12 cellular contexts compared by ENCODE assay signal in genomic region chr2:28602751-28603639, GRCh38.
DNase-seq lines count a peak whose midpoint lies in the region; ATAC-seq and TF ChIP-seq lines count a peak whose summit lies in the region.
"Had no signal": no experiment of that assay in that cellular context is flagged by ENCODE, and none has a peak within 500 bp of the region (broad histone marks: within the 10 kb centered on the region; RNA-seq: fewer than 3 reads in every experiment).

No MANE protein-coding gene starts in this region.

- no peak overlapping the region for H4K91ac ChIP-seq in mesenchymal stem cell (ENCODE audit: low read length)

- H3K18ac ChIP-seq in mesenchymal stem cell (ENCODE audit: low read depth in 1 of 2, low read length in 2 of 2), result peak overlapping the region in 1 of 2 experiments; percentile 22

- ATAC-seq in heart right ventricle (no peak), left cardiac atrium (no peak), GM21786 (IDR thresholded peaks at IDR 0.05; ENCODE audit: unreplicated experiment) (no peak), GM21390 (IDR thresholded peaks at IDR 0.05; ENCODE audit: unreplicated experiment) (no peak), GM18502 (IDR thresholded peaks at IDR 0.05; ENCODE audit: poor library complexity, unreplicated experiment) (no peak)
- ATAC-seq: foreskin keratinocyte had no signal

- peak overlapping the region; percentile 43 for H3K27ac Mint-ChIP-seq in T-helper 2 cell treated with Interferon-gamma antibody and Interleukin-4, amounts not matched to agents 5 μg/mL and 100 μg/mL, for 36 hours
- no peak overlapping the region for H3K27ac Mint-ChIP-seq in Calu3 (ENCODE audit: unreplicated experiment)

- H3K9me3 ChIP-seq in heart right ventricle (no peaks in the 10 kb centered on the region), mesenchymal stem cell (ENCODE audit: control insufficient read depth, low read length) (no peaks in the 10 kb centered on the region)

- CTCF ChIA-PET in Calu3 (lab: Charles Lee), result no interaction called here

- no peak overlapping the region for H3K4ac ChIP-seq in mesenchymal stem cell (ENCODE audit: low read depth in 1 of 2, low read length in 2 of 2)

- H2BK5ac ChIP-seq in mesenchymal stem cell (ENCODE audit: low read depth, low read length, poor library complexity, severe bottlenecking), result no peak overlapping the region

- H4K8ac ChIP-seq in mesenchymal stem cell (ENCODE audit: low read length), result no peak overlapping the region

- peak overlapping the region in 1 of 2 experiments; percentile 92 for H2BK12ac ChIP-seq in mesenchymal stem cell (ENCODE audit: low read length in 2 of 2)

- H3K27ac ChIP-seq in heart right ventricle (peak overlapping the region in 6 of 10 donors; percentile 11 to 90 (median 40)), mesenchymal stem cell (ENCODE audit: low read length, poor library complexity, severe bottlenecking) (no peak overlapping the region)
- H3K27ac ChIP-seq: foreskin keratinocyte had no signal

- DNase-seq in heart right ventricle (no peak), left cardiac atrium (no peak), mesenchymal stem cell (no peak), Calu3 (no peak)
- no peak for DNase-seq in T-helper 2 cell treated with Interferon-gamma antibody and Interleukin-4, amounts not matched to agents 5 μg/mL and 100 μg/mL, for 36 hours (ENCODE audit: low spot score)
- DNase-seq: amygdala, DND-41, foreskin keratinocyte, NCI-H2227 treated with DMSO at 0.1 percent for 48 hours had no signal

- peak overlapping the region in 1 of 10 donors; percentile 45 for H3K4me3 ChIP-seq in heart right ventricle
- H3K4me3 ChIP-seq in mesenchymal stem cell (ENCODE audit: insufficient read depth in 1 of 2, low read depth in 1 of 2, low read length in 2 of 2), result no peak overlapping the region

- peak overlapping the region; percentile 56 for H2BK15ac ChIP-seq in mesenchymal stem cell (ENCODE audit: low read depth, poor library complexity, severe bottlenecking)

- H3K23ac ChIP-seq in mesenchymal stem cell (ENCODE audit: low read length in 2 of 2), result no peak overlapping the region

- no peaks in the 10 kb centered on the region for H3K36me3 ChIP-seq in heart right ventricle
- no peaks in the 10 kb centered on the region for H3K36me3 ChIP-seq in mesenchymal stem cell (ENCODE audit: control insufficient read depth in 1 of 2, insufficient read depth in 2 of 2, low read depth in 1 of 2, low read length in 2 of 2)

- H3K36me3 Mint-ChIP-seq in T-helper 2 cell treated with Interferon-gamma antibody and Interleukin-4, amounts not matched to agents 5 μg/mL and 100 μg/mL, for 36 hours (ENCODE audit: low read depth), result peaks cover 1% of the 10 kb centered on the region
- no peaks in the 10 kb centered on the region for H3K36me3 Mint-ChIP-seq in Calu3 (ENCODE audit: insufficient read depth, unreplicated experiment)

- BruUV-seq in Calu3 (replicated peaks; lab: Mats Ljungman, UMichigan), result no TSS peak

- H3K4me1 ChIP-seq in heart right ventricle (peaks cover 7 to 42% (median 19%) of the 10 kb centered on the region in 9 donors), mesenchymal stem cell (ENCODE audit: control insufficient read depth, insufficient read depth, low read depth, low read length) (peaks cover 13% of the 10 kb centered on the region)
- H3K4me1 ChIP-seq: foreskin keratinocyte had no signal

- H3K4me2 ChIP-seq in mesenchymal stem cell (ENCODE audit: low read length, poor library complexity, severe bottlenecking), result no peak overlapping the region

- no peak overlapping the region for H2AFZ ChIP-seq in mesenchymal stem cell (ENCODE audit: low read depth, low read length)

- H3K27me3 ChIP-seq in heart right ventricle, result no peaks in the 10 kb centered on the region
- no peaks in the 10 kb centered on the region for H3K27me3 ChIP-seq in mesenchymal stem cell (ENCODE audit: control insufficient read depth in 1 of 2, insufficient read depth in 1 of 2, low read length in 2 of 2)
- H3K27me3 ChIP-seq: foreskin keratinocyte had no signal

- H3K9ac ChIP-seq in mesenchymal stem cell (ENCODE audit: low read length), result no peak overlapping the region

- peaks cover 2% of the 10 kb centered on the region for H3K79me1 ChIP-seq in mesenchymal stem cell (replicated peaks; ENCODE audit: low read length, poor library complexity, severe bottlenecking)

- H3K27me3 Mint-ChIP-seq in T-helper 2 cell treated with Interferon-gamma antibody and Interleukin-4, amounts not matched to agents 5 μg/mL and 100 μg/mL, for 36 hours (ENCODE audit: low read depth), result no peaks in the 10 kb centered on the region
- H3K27me3 Mint-ChIP-seq in Calu3 (ENCODE audit: unreplicated experiment), result no peaks in the 10 kb centered on the region

- TF ChIP-seq CTCF in heart right ventricle (IDR thresholded peaks at IDR 0.05) (no peak), Calu3 (IDR thresholded peaks at IDR 0.05; ENCODE audit: unreplicated experiment) (no peak)

- no peak overlapping the region for H2AK5ac ChIP-seq in mesenchymal stem cell (ENCODE audit: low read length, severe bottlenecking)

- no peaks in the 10 kb centered on the region for H3K9me3 Mint-ChIP-seq in T-helper 2 cell treated with Interferon-gamma antibody and Interleukin-4, amounts not matched to agents 5 μg/mL and 100 μg/mL, for 36 hours
- H3K9me3 Mint-ChIP-seq in Calu3 (ENCODE audit: low read depth, unreplicated experiment), result no peaks in the 10 kb centered on the region

- H3K4me3 Mint-ChIP-seq in T-helper 2 cell treated with Interferon-gamma antibody and Interleukin-4, amounts not matched to agents 5 μg/mL and 100 μg/mL, for 36 hours, result no peak overlapping the region
- no peak overlapping the region for H3K4me3 Mint-ChIP-seq in Calu3 (ENCODE audit: low read depth, unreplicated experiment)

- H3K14ac ChIP-seq in mesenchymal stem cell (ENCODE audit: low read length in 2 of 2), result peak overlapping the region in 1 of 2 experiments; percentile 46

- no peak overlapping the region for H2BK120ac ChIP-seq in mesenchymal stem cell (ENCODE audit: low read depth, low read length)

- intact Hi-C loops in heart right ventricle (cut with DNase I), result no loop called here
- intact Hi-C loops in left cardiac atrium (cut with DNase I), result no loop called here
- intact Hi-C loops in Calu3 (cut with micrococcal nuclease; ENCODE audit: unreplicated experiment), result no loop called here

- H3K4me1 Mint-ChIP-seq in T-helper 2 cell treated with Interferon-gamma antibody and Interleukin-4, amounts not matched to agents 5 μg/mL and 100 μg/mL, for 36 hours (ENCODE audit: low read depth), result peaks cover 12% of the 10 kb centered on the region
- H3K4me1 Mint-ChIP-seq in Calu3 (ENCODE audit: low read depth, unreplicated experiment), result peaks cover 8% of the 10 kb centered on the region

- 91 to 96% methylated on average over 3 of the region's 3 CpGs for WGBS in heart right ventricle, 2 donors
- 100% methylated on average over 3 of the region's 3 CpGs for WGBS in mesenchymal stem cell
